ENCODE assay signal across 23 cellular contexts in the genomic region with DNA sequence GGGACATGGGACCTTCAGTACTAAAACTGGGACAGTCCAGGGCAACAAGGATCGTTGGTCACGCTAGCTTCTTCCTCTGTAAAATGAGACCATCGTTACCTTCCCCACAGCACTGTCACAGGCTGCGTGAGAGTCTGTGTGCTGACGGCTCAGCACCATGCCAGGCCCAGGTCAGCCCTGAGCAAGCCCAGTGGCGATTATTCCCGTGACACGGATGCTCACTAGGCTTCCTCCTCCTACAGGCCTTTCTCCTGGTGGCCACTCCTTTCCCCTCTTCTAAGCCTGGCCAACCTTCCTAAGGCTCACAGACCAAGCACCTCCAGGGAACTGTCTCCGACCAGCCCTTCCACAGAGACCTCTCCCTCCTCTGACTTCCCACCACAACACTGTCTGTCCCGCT.
DNase-seq lines count a peak whose midpoint lies in the region; ATAC-seq and TF ChIP-seq lines count a peak whose summit lies in the region.
"Had no signal": no experiment of that assay in that cellular context is flagged by ENCODE, and none has a peak within 500 bp of the region (broad histone marks: within the 10 kb centered on the region; RNA-seq: fewer than 3 reads in every experiment).

No MANE protein-coding gene starts in this region.

- H3K27ac Mint-ChIP-seq in activated CD4-positive, alpha-beta T cell treated with anti-CD3 and anti-CD28 coated beads, Interleukin-2, amount 10 ng/mL, durations not matched to agents 7 days and 5 days: peak overlapping the region; percentile 3
- peak overlapping the region in 7 of 8 donors; percentile 42 to 89 (median 78) for H3K27ac Mint-ChIP-seq in CD8-positive, alpha-beta memory T cell
- H3K27ac Mint-ChIP-seq in activated naive CD8-positive, alpha-beta T cell treated with anti-CD3 and anti-CD28 coated beads, Interleukin-2, amount 10 ng/mL, durations not matched to agents 7 days and 5 days: peak overlapping the region; percentile 86
- H3K27ac Mint-ChIP-seq in nephron progenitor cell: peak overlapping the region; percentile 44
- H3K27ac Mint-ChIP-seq: progenitor cell of endocrine pancreas had no signal

- CTCF ChIA-PET in activated CD4-positive, alpha-beta T cell treated with anti-CD3 and anti-CD28 coated beads, Interleukin-2, amount 10 ng/mL, durations not matched to agents 7 days and 5 days (lab: Charles Lee): interaction anchor here (1.0 to 3.5 kb wide), 6 partner anchors 8 to 67 kb away, joined by 3 to 18 read pairs (median 4); no protein-coding TSS in a partner anchor
- CTCF ChIA-PET in CD8-positive, alpha-beta memory T cell (lab: Charles Lee): interaction anchor here (1.0 to 3.5 kb wide), 6 partner anchors 9 to 71 kb away, joined by 3 to 17 read pairs (median 3); no protein-coding TSS in a partner anchor

- no peaks in the 10 kb centered on the region for H3K9me3 ChIP-seq in CD8-positive, alpha-beta memory T cell (ENCODE audit: low read length)
- H3K9me3 ChIP-seq: breast epithelium, colonic mucosa, gastrocnemius medialis, mucosa of descending colon, neutrophil had no signal

- H3K4me3 ChIP-seq in CD8-positive, alpha-beta memory T cell (ENCODE audit: low read length): no peak overlapping the region
- H3K4me3 ChIP-seq: breast epithelium, colonic mucosa, gastrocnemius medialis, GM12878, lung, mucosa of descending colon had no signal

- peaks cover 85% of the 10 kb centered on the region for H3K4me1 Mint-ChIP-seq in activated CD4-positive, alpha-beta T cell treated with anti-CD3 and anti-CD28 coated beads, Interleukin-2, amount 10 ng/mL, durations not matched to agents 7 days and 5 days
- peaks cover 78 to 89% (median 84%) of the 10 kb centered on the region in 3 donors for H3K4me1 Mint-ChIP-seq in CD8-positive, alpha-beta memory T cell
- H3K4me1 Mint-ChIP-seq in activated naive CD8-positive, alpha-beta T cell treated with anti-CD3 and anti-CD28 coated beads, Interleukin-2, amount 10 ng/mL, durations not matched to agents 7 days and 5 days: peaks cover 82% of the 10 kb centered on the region
- peaks cover 17% of the 10 kb centered on the region for H3K4me1 Mint-ChIP-seq in nephron progenitor cell

- H3K4me3 Mint-ChIP-seq in activated CD4-positive, alpha-beta T cell treated with anti-CD3 and anti-CD28 coated beads, Interleukin-2, amount 10 ng/mL, durations not matched to agents 7 days and 5 days: no peak overlapping the region
- peak overlapping the region in 1 of 7 donors; percentile 20 for H3K4me3 Mint-ChIP-seq in CD8-positive, alpha-beta memory T cell
- H3K4me3 Mint-ChIP-seq in activated naive CD8-positive, alpha-beta T cell treated with anti-CD3 and anti-CD28 coated beads, Interleukin-2, amount 10 ng/mL, durations not matched to agents 7 days and 5 days: no peak overlapping the region
- no peak overlapping the region for H3K4me3 Mint-ChIP-seq in nephron progenitor cell

- POLR2A ChIA-PET in activated CD4-positive, alpha-beta T cell treated with anti-CD3 and anti-CD28 coated beads, Interleukin-2, amount 10 ng/mL, durations not matched to agents 7 days and 5 days (lab: Charles Lee): no interaction called here
- POLR2A ChIA-PET in CD8-positive, alpha-beta memory T cell (lab: Charles Lee): no interaction called here
- POLR2A ChIA-PET in activated naive CD8-positive, alpha-beta T cell treated with anti-CD3 and anti-CD28 coated beads, Interleukin-2, amount 10 ng/mL, durations not matched to agents 7 days and 5 days (lab: Charles Lee): interaction anchor here (0.8 to 17.6 kb wide), 9 partner anchors 9 to 36 kb away, joined by 3 to 266 read pairs (median 15); no protein-coding TSS in a partner anchor

- DNase-seq in activated CD4-positive, alpha-beta T cell treated with anti-CD3 and anti-CD28 coated beads, Interleukin-2, amount 10 ng/mL, durations not matched to agents 7 days and 5 days: no peak
- DNase-seq in activated CD4-positive, alpha-beta T cell treated with anti-CD3 and anti-CD28 coated beads, Interleukin-2, amount 50 U/mL, for 4 hours: no peak
- DNase-seq in CD8-positive, alpha-beta memory T cell: no peak
- no peak for DNase-seq in activated naive CD8-positive, alpha-beta T cell treated with anti-CD3 and anti-CD28 coated beads, Interleukin-2, amount 10 ng/mL, durations not matched to agents 7 days and 5 days
- DNase-seq in nephron progenitor cell (no peak), SW480 (ENCODE audit: low spot score) (no peak), DMS53 (lab: John Stamatoyannopoulos, UW) (no peak)
- DNase-seq: activated effector memory CD4-positive, alpha-beta T cell treated with Interleukin-2 at 50 U/mL for 16 hours; amniotic stem cell; colonic mucosa; gastrocnemius medialis; islet precursor cell; Karpas-422; mucosa of descending colon; NCI-H524; SHP77 had no signal

- H3K4me1 ChIP-seq in CD8-positive, alpha-beta memory T cell (ENCODE audit: insufficient read depth, low read length): peaks cover 47% of the 10 kb centered on the region
- H3K4me1 ChIP-seq: breast epithelium, colonic mucosa, gastrocnemius medialis had no signal

- peaks cover 13% of the 10 kb centered on the region for H3K36me3 Mint-ChIP-seq in activated CD4-positive, alpha-beta T cell treated with anti-CD3 and anti-CD28 coated beads, Interleukin-2, amount 10 ng/mL, durations not matched to agents 7 days and 5 days (ENCODE audit: low read depth)
- peaks cover 0 to 5% (median 0%) of the 10 kb centered on the region in 3 donors for H3K36me3 Mint-ChIP-seq in CD8-positive, alpha-beta memory T cell
- peaks cover 11% of the 10 kb centered on the region for H3K36me3 Mint-ChIP-seq in activated naive CD8-positive, alpha-beta T cell treated with anti-CD3 and anti-CD28 coated beads, Interleukin-2, amount 10 ng/mL, durations not matched to agents 7 days and 5 days
- no peaks in the 10 kb centered on the region for H3K36me3 Mint-ChIP-seq in nephron progenitor cell (ENCODE audit: low read depth)

- TF ChIP-seq CTCF in nephron progenitor cell (IDR thresholded peaks at IDR 0.05): no peak

- no peak overlapping the region for H3K27ac ChIP-seq in CD8-positive, alpha-beta memory T cell (ENCODE audit: low read depth, low read length)
- H3K27ac ChIP-seq: breast epithelium, colonic mucosa, gastrocnemius medialis, neutrophil had no signal

- no peaks in the 10 kb centered on the region for H3K27me3 Mint-ChIP-seq in activated CD4-positive, alpha-beta T cell treated with anti-CD3 and anti-CD28 coated beads, Interleukin-2, amount 10 ng/mL, durations not matched to agents 7 days and 5 days
- no peaks in the 10 kb centered on the region for H3K27me3 Mint-ChIP-seq in CD8-positive, alpha-beta memory T cell
- no peaks in the 10 kb centered on the region for H3K27me3 Mint-ChIP-seq in activated naive CD8-positive, alpha-beta T cell treated with anti-CD3 and anti-CD28 coated beads, Interleukin-2, amount 10 ng/mL, durations not matched to agents 7 days and 5 days
- peaks cover 3% of the 10 kb centered on the region for H3K27me3 Mint-ChIP-seq in nephron progenitor cell (ENCODE audit: low read depth, poor library complexity)
- H3K27me3 Mint-ChIP-seq: progenitor cell of endocrine pancreas had no signal

- H3K27me3 ChIP-seq in CD8-positive, alpha-beta memory T cell (ENCODE audit: insufficient read depth, low read length, poor library complexity, severe bottlenecking): no peaks in the 10 kb centered on the region
- H3K27me3 ChIP-seq: breast epithelium, colonic mucosa, gastrocnemius medialis, neutrophil had no signal

- H3K9me3 Mint-ChIP-seq in activated CD4-positive, alpha-beta T cell treated with anti-CD3 and anti-CD28 coated beads, Interleukin-2, amount 10 ng/mL, durations not matched to agents 7 days and 5 days: peaks cover 9% of the 10 kb centered on the region
- H3K9me3 Mint-ChIP-seq in CD8-positive, alpha-beta memory T cell: no peaks in the 10 kb centered on the region
- no peaks in the 10 kb centered on the region for H3K9me3 Mint-ChIP-seq in activated naive CD8-positive, alpha-beta T cell treated with anti-CD3 and anti-CD28 coated beads, Interleukin-2, amount 10 ng/mL, durations not matched to agents 7 days and 5 days
- H3K9me3 Mint-ChIP-seq in nephron progenitor cell: no peaks in the 10 kb centered on the region

- H3K36me3 ChIP-seq in CD8-positive, alpha-beta memory T cell (ENCODE audit: insufficient read depth, low read length): no peaks in the 10 kb centered on the region
- H3K36me3 ChIP-seq: breast epithelium, colonic mucosa, gastrocnemius medialis, neutrophil had no signal

- no peak for ATAC-seq in activated naive CD8-positive, alpha-beta T cell treated with anti-CD3 and anti-CD28 coated beads, Interleukin-2, amount 10 ng/mL, durations not matched to agents 7 days and 5 days (ENCODE audit: low read depth)
- ATAC-seq in HG02623 (IDR thresholded peaks at IDR 0.05; ENCODE audit: unreplicated experiment): no peak
- ATAC-seq: activated CD4-positive, CD25-positive, alpha-beta regulatory T cell treated with anti-CD3 and anti-CD28 coated beads, Interleukin-2, amount 50 U/mL, for 24 hours; gastrocnemius medialis; GM12878 had no signal

Comparison
In these comparisons a context has a peak if more than half of its experiments do, and no peak if none do; other contexts are left out.
1. H3K27ac Mint-ChIP-seq: peak in every context shown above with its lines; median percentile 86 in activated naive CD8-positive, alpha-beta T cell treated with anti-CD3 and anti-CD28 coated beads, Interleukin-2, amount 10 ng/mL, durations not matched to agents 7 days and 5 days; 78 in CD8-positive, alpha-beta memory T cell; 44 in nephron progenitor cell; 3 in activated CD4-positive, alpha-beta T cell treated with anti-CD3 and anti-CD28 coated beads, Interleukin-2, amount 10 ng/mL, durations not matched to agents 7 days and 5 days.